Comparison of ENCODE assay signal across 21 cellular contexts in genomic region chr2:34365512-34365911, GRCh38.
DNase-seq lines count a peak whose midpoint lies in the region; ATAC-seq, FAIRE-seq and TF ChIP-seq lines count a peak whose summit lies in the region.
"Had no signal": no experiment of that assay in that cellular context is flagged by ENCODE, and none has a peak within 500 bp of the region (broad histone marks: within the 10 kb centered on the region; RNA-seq: fewer than 3 reads in every experiment).

No MANE protein-coding gene starts in this region.

- intact Hi-C loops in pancreas (cut with DNase I) (no loop called here), spleen (cut with DNase I; ENCODE audit: low total_unique reads) (no loop called here)

- H3K36me3 ChIP-seq in astrocyte (ENCODE audit: insufficient read depth, low read length) (no peaks in the 10 kb centered on the region), iPS-18a (ENCODE audit: control insufficient read depth, low read depth, low read length) (no peaks in the 10 kb centered on the region), pancreas (no peaks in the 10 kb centered on the region), spleen (no peaks in the 10 kb centered on the region)

- no peak overlapping the region for H3K14ac ChIP-seq in H9 (ENCODE audit: insufficient read depth, low read length)

- H2BK20ac ChIP-seq in H9 (ENCODE audit: low read depth, low read length, poor library complexity, severe bottlenecking) = no peak overlapping the region

- H3K9me3 ChIP-seq in H9 (ENCODE audit: control insufficient read depth, low read depth, low read length) (no peaks in the 10 kb centered on the region), astrocyte (ENCODE audit: insufficient read depth, low read depth, low read length) (no peaks in the 10 kb centered on the region), iPS-18a (ENCODE audit: control insufficient read depth, low read depth, low read length) (no peaks in the 10 kb centered on the region), pancreas (no peaks in the 10 kb centered on the region), spleen (no peaks in the 10 kb centered on the region)

- TF ChIP-seq POLR2A in spleen (IDR thresholded peaks at IDR 0.05) = no peak

- H3K56ac ChIP-seq in H9 (ENCODE audit: insufficient read length, low read depth, low read length) = no peak overlapping the region

- no peaks in the 10 kb centered on the region for H3K9me3 Mint-ChIP-seq in H9
- no peaks in the 10 kb centered on the region for H3K9me3 Mint-ChIP-seq in astrocyte (ENCODE audit: unreplicated experiment)
- H3K9me3 Mint-ChIP-seq in activated naive CD8-positive, alpha-beta T cell treated with anti-CD3 and anti-CD28 coated beads for 36 hours = peaks cover 4% of the 10 kb centered on the region

- H4K20me1 ChIP-seq in H9 (ENCODE audit: control insufficient read depth, insufficient read depth, insufficient read length) (no peaks in the 10 kb centered on the region), astrocyte (ENCODE audit: insufficient read depth, low read length) (no peaks in the 10 kb centered on the region)

- H3K4me1 Mint-ChIP-seq in H9 (peaks cover 54 to 66% of the 10 kb centered on the region in 2 experiments), astrocyte (ENCODE audit: low read depth, unreplicated experiment) (peaks cover 14% of the 10 kb centered on the region)
- H3K4me1 Mint-ChIP-seq in activated naive CD8-positive, alpha-beta T cell treated with anti-CD3 and anti-CD28 coated beads for 36 hours = no peaks in the 10 kb centered on the region
- H3K4me1 Mint-ChIP-seq: CD8-positive, alpha-beta memory T cell had no signal

- H4K8ac ChIP-seq in H9 (replicated peaks; ENCODE audit: insufficient read length, low read depth, low read length) = no peak overlapping the region

- TF ChIP-seq CTCF in H9 (conservative IDR thresholded peaks at IDR 0.05) (no peak), astrocyte (IDR thresholded peaks at IDR 0.05; ENCODE audit: insufficient read depth, low read depth, low read length) (no peak), pancreas (IDR thresholded peaks at IDR 0.05) (no peak), spleen (IDR thresholded peaks at IDR 0.05 in 8 of 11, conservative IDR thresholded peaks at IDR 0.05 in 3 of 11) (no peak)

- no peaks in the 10 kb centered on the region; the same call in 1 of the 2 replicates for H3K27me3 Mint-ChIP-seq in H9 (ENCODE audit: low read depth)
- no peaks in the 10 kb centered on the region for H3K27me3 Mint-ChIP-seq in astrocyte (ENCODE audit: low read depth, unreplicated experiment)
- no peaks in the 10 kb centered on the region for H3K27me3 Mint-ChIP-seq in activated naive CD8-positive, alpha-beta T cell treated with anti-CD3 and anti-CD28 coated beads for 36 hours
- H3K27me3 Mint-ChIP-seq: CD8-positive, alpha-beta memory T cell had no signal

- H3K9ac ChIP-seq in H9 (ENCODE audit: extremely low read depth, insufficient read length, low read length) (no peak overlapping the region), astrocyte (ENCODE audit: low read length) (no peak overlapping the region), iPS-18a (ENCODE audit: low read length) (no peak overlapping the region)

- peak; percentile 73 to 84 (median 80) for ATAC-seq in pancreas
- ATAC-seq: Panc1 had no signal

- H2BK5ac ChIP-seq in H9 (ENCODE audit: insufficient read length, low read length) = no peak overlapping the region

- no peak overlapping the region for H3T11ph ChIP-seq in H9 (ENCODE audit: low read length)

- no peak overlapping the region for H2BK12ac ChIP-seq in H9 (ENCODE audit: insufficient read length, low read depth, low read length)

- no peak overlapping the region for H2AFZ ChIP-seq in H9 (ENCODE audit: low read length)
- no peak overlapping the region for H2AFZ ChIP-seq in astrocyte (ENCODE audit: low read depth, low read length)

- H3K4me1 ChIP-seq in H9 (ENCODE audit: insufficient read depth, low read length) (no peaks in the 10 kb centered on the region; the same call in 1 of the 2 replicates), astrocyte (ENCODE audit: insufficient read depth, low read length) (no peaks in the 10 kb centered on the region), iPS-18a (ENCODE audit: control insufficient read depth, low read depth, low read length) (peaks cover 44% of the 10 kb centered on the region), pancreas (peaks cover 11 to 17% (median 16%) of the 10 kb centered on the region in 3 donors), spleen (no peaks in the 10 kb centered on the region)

- H2AK5ac ChIP-seq in H9 (ENCODE audit: insufficient read length, low read length) = no peak overlapping the region

- no peak overlapping the region for H3K4ac ChIP-seq in H9 (ENCODE audit: low read depth, low read length)

- no peak overlapping the region for H4K91ac ChIP-seq in H9 (ENCODE audit: insufficient read length, low read depth, low read length)

- H3K79me2 ChIP-seq in H9 (ENCODE audit: insufficient read depth, low read length) (no peaks in the 10 kb centered on the region), astrocyte (ENCODE audit: insufficient read depth, low read length) (no peaks in the 10 kb centered on the region)

- H3K36me3 Mint-ChIP-seq in H9 (ENCODE audit: insufficient read depth in 1 of 3, low read depth in 3 of 3) (no peaks in the 10 kb centered on the region), astrocyte (ENCODE audit: low read depth, unreplicated experiment) (no peaks in the 10 kb centered on the region)
- no peaks in the 10 kb centered on the region for H3K36me3 Mint-ChIP-seq in activated naive CD8-positive, alpha-beta T cell treated with anti-CD3 and anti-CD28 coated beads for 36 hours
- H3K36me3 Mint-ChIP-seq: CD8-positive, alpha-beta memory T cell had no signal

- no peak for DNase-seq in H9
- DNase-seq in astrocyte (ENCODE audit: low read depth) = no peak
- DNase-seq in pancreas = no peak
- no peak for DNase-seq in spleen
- DNase-seq in activated naive CD8-positive, alpha-beta T cell treated with anti-CD3 and anti-CD28 coated beads for 36 hours = no peak
- no peak for DNase-seq in NCI-H345 treated with DMSO at 0.1 percent for 48 hours (lab: John Stamatoyannopoulos, UW; ENCODE audit: unreplicated experiment)
- DNase-seq: Calu3; CD8-positive, alpha-beta memory T cell; HFFc6; KBM-7; MM.1S; NCI-H1048; NCI-H1417 treated with DMSO at 0.1 percent for 48 hours; NCI-H187 treated with DMSO at 0.1 percent for 48 hours; NCI-H2107; NCI-H510A had no signal

- H3K4me3 ChIP-seq in astrocyte (ENCODE audit: insufficient read depth, low read depth, low read length) = no peak overlapping the region
- H3K4me3 ChIP-seq in iPS-18a (ENCODE audit: low read length) = peak overlapping the region; percentile 36
- H3K4me3 ChIP-seq in pancreas = no peak overlapping the region
- no peak overlapping the region for H3K4me3 ChIP-seq in spleen

- H3K23ac ChIP-seq in H9 (ENCODE audit: insufficient read length, low read depth, low read length) = no peak overlapping the region

- no peak overlapping the region for H2BK120ac ChIP-seq in H9 (ENCODE audit: low read depth, low read length, poor library complexity, severe bottlenecking)

- no peak overlapping the region for H2BK15ac ChIP-seq in H9 (ENCODE audit: low read depth, low read length)

- peak overlapping the region; percentile 8 for H3K4me2 ChIP-seq in H9 (ENCODE audit: insufficient read depth, insufficient read length, low read length)
- H3K4me2 ChIP-seq in astrocyte (ENCODE audit: low read length) = no peak overlapping the region

- H3K4me3 Mint-ChIP-seq in H9 (peak overlapping the region in 1 of 2 experiments; percentile 47; a peak in 3 of 5 replicates), astrocyte (ENCODE audit: unreplicated experiment) (no peak overlapping the region)
- H3K4me3 Mint-ChIP-seq in activated naive CD8-positive, alpha-beta T cell treated with anti-CD3 and anti-CD28 coated beads for 36 hours = no peak overlapping the region
- H3K4me3 Mint-ChIP-seq: CD8-positive, alpha-beta memory T cell; HFFc6 had no signal

- H3K27ac ChIP-seq in H9 (ENCODE audit: insufficient read length, low read depth, low read length) (peak overlapping the region; percentile 11), astrocyte (ENCODE audit: low read depth, low read length) (no peak overlapping the region), iPS-18a (ENCODE audit: low read length) (peak overlapping the region; percentile 64), pancreas (peak overlapping the region; percentile 21 to 63 (median 59)), spleen (no peak overlapping the region)
- H3K27ac ChIP-seq: C4-2B had no signal

- no CpG with 5 or more reads among the region's 2 CpGs for WGBS in H9 (ENCODE audit: extremely low coverage, insufficient read length, low lambda C conversion rate)
- 64 to 70% methylated on average over 2 of the region's 2 CpGs for whole genome bisulfite sequencing in pancreas, 2 donors
- 68 to 76% (median 73%) methylated on average over 2 of the region's 2 CpGs for WGBS in spleen, 5 donors

- H3K27me3 ChIP-seq in H9 (ENCODE audit: insufficient read depth, low read length) = no peaks in the 10 kb centered on the region
- no peaks in the 10 kb centered on the region for H3K27me3 ChIP-seq in astrocyte (ENCODE audit: insufficient read depth, low read length)
- H3K27me3 ChIP-seq in iPS-18a (ENCODE audit: control insufficient read depth, insufficient read depth, low read length) = no peaks in the 10 kb centered on the region
- no peaks in the 10 kb centered on the region for H3K27me3 ChIP-seq in pancreas
- H3K27me3 ChIP-seq in spleen (replicated peaks in 1 of 7) = no peaks in the 10 kb centered on the region

- H3K23me2 ChIP-seq in H9 (ENCODE audit: insufficient read length, low read depth, low read length, poor library complexity, severe bottlenecking) = no peaks in the 10 kb centered on the region

- H4K5ac ChIP-seq in H9 (ENCODE audit: insufficient read length, low read depth, low read length) = no peak overlapping the region

- FAIRE-seq in astrocyte (lab: Jason Lieb, UNC) = no peak
- FAIRE-seq in pancreas (lab: Jason Lieb, UNC) = no peak
- FAIRE-seq: A204.1, GM19239 had no signal

- H3K27ac Mint-ChIP-seq in H9 = peak overlapping the region; percentile 84 to 99 (median 87)
- H3K27ac Mint-ChIP-seq in astrocyte (ENCODE audit: unreplicated experiment) = peak overlapping the region; percentile 10
- no peak overlapping the region for H3K27ac Mint-ChIP-seq in activated naive CD8-positive, alpha-beta T cell treated with anti-CD3 and anti-CD28 coated beads for 36 hours
- H3K27ac Mint-ChIP-seq: CD8-positive, alpha-beta memory T cell; HFFc6 had no signal

- no peak overlapping the region for H3K18ac ChIP-seq in H9 (ENCODE audit: insufficient read length, low read depth, low read length)

- H3K79me1 ChIP-seq in H9 (ENCODE audit: insufficient read depth, low read depth, low read length, poor library complexity, severe bottlenecking) = no peaks in the 10 kb centered on the region

Comparison
In these comparisons a context has a peak if more than half of its experiments do, and no peak if none do; other contexts are left out.
1. H3K27ac ChIP-seq: peak in H9 (single experiment), iPS-18a (single experiment) and pancreas (4 of 4); none in astrocyte (single experiment) and spleen (0 of 8).